In genomic region chr15:89616228-89616627, GRCh38 we compare ENCODE assay signal across 9 cellular contexts. TPM values are rescaled to one million over a fixed set of nuclear protein-coding genes. Genes with fewer than 3 reads are reported as not detected.
"Had no signal": no experiment of that assay in that cellular context is flagged by ENCODE, and none has a peak within 500 bp of the region (broad histone marks: within the 10 kb centered on the region; RNA-seq: fewer than 3 reads in every experiment).

No MANE protein-coding gene starts in this region.

- H3K4me3 ChIP-seq: GM23338, HAP-1 had no signal

- H3K27ac ChIP-seq: HL-60 had no signal

- H3K9me3 ChIP-seq: HAP-1 had no signal

- FAIRE-seq: H1 had no signal

- H3K4me2 ChIP-seq: GM23338 had no signal

- ATAC-seq: GM23338, HCT116 had no signal

- DNase-seq: H7, HFFc6, KG1 had no signal

- H2AFZ ChIP-seq: GM23338 had no signal

RNA-seq across cellular contexts. Expression of gene KIF7, which starts 39.0 kb away (rescaled TPM):
- polyA plus RNA-seq: IgD-negative memory B cell had no signal

RNA-seq across cellular contexts. Expression of gene TICRR, which starts 41.0 kb away (rescaled TPM):
- polyA plus RNA-seq: IgD-negative memory B cell had no signal
